Comparison of ENCODE assay signal across 8 cellular contexts in the genomic region with DNA sequence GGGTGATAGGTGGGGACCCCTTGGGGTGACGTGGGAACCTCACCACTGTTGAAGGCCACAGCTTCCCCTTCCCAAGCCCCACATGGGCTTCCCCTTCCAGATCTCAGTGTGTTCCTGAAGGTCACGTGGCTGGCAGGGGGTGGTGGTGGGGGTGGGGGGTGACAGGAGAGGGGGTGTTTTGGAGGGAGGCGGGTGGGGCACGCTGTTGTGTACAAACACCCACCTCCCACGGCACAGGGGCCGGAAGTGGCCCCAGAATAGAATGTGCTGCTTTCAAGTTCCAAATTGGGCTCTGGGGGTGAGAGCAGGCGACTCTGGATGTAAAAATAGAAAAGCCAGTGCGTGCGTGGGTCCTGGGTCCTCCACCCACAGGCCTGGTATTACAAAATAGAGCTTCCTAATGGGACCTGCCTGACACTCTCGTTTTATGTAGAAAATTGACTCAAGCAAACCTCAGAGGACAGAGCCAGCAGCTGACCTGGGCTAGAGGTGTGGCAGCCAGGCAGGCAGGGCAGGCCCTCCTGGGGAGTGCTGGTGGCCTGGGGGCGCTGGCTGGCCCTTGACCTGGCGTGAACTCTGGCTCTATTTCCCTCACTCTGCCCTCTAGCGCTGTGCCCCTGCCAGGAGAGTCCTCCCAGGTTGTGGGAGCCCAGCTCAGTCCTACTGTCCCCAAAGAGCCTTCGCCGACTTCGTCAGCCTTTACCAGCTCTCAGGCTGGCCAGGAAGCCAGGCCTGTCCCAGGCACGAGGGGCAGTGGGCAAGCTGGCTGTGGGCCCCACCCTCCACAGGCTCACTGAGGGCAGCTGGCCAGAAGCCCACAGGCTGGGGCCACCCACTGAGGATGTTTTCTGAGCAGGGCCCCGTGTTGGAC. TPM values are rescaled to one million over a fixed set of nuclear protein-coding genes. Genes with fewer than 3 reads are reported as not detected.
DNase-seq lines count a peak whose midpoint lies in the region; ATAC-seq and TF ChIP-seq lines count a peak whose summit lies in the region.

No MANE protein-coding gene starts in this region.

- H3K79me2 ChIP-seq in mammary epithelial cell (ENCODE audit: insufficient read depth, low read length): no peaks in the 10 kb centered on the region

- CTCF ChIA-PET in RWPE1 (lab: Yijun Ruan, JAX): no interaction called here
- CTCF ChIA-PET in mammary epithelial cell (lab: Charles Lee; ENCODE audit: low non-redundant PET): no interaction called here

- POLR2A ChIA-PET in RWPE1 (lab: Yijun Ruan, JAX; ENCODE audit: low non-redundant PET): no interaction called here

- DNase-seq in RWPE1 (ENCODE audit: low spot score) (no peak), NCI-H2081 (lab: John Stamatoyannopoulos, UW) (no peak), HUDEP-2 (lab: John Stamatoyannopoulos, UW; ENCODE audit: unreplicated experiment in 76 of 76) (no peak), mammary epithelial cell (no peak)
- DNase-seq in effector CD8-positive, alpha-beta T cell (lab: John Stamatoyannopoulos, UW): peak; percentile 22

- BruUV-seq in mammary epithelial cell (replicated peaks; lab: Mats Ljungman, UMichigan): no TSS peak

- H3K27ac ChIP-seq in RWPE1 (peak overlapping the region; percentile 38), skin epidermis (peak overlapping the region in 17 of 21 experiments; percentile 1 to 82 (median 51)), mammary epithelial cell (ENCODE audit: insufficient read depth, low read depth, low read length) (no peak overlapping the region)

- no peaks in the 10 kb centered on the region for H3K36me3 ChIP-seq in mammary epithelial cell (ENCODE audit: insufficient read depth, low read length)

- H3K4me1 ChIP-seq in mammary epithelial cell (ENCODE audit: insufficient read depth, low read length): no peaks in the 10 kb centered on the region

- no peak overlapping the region for H3K4me2 ChIP-seq in mammary epithelial cell (ENCODE audit: insufficient read depth, low read depth, low read length)

- no peaks in the 10 kb centered on the region for H3K9me3 ChIP-seq in mammary epithelial cell (replicated peaks; ENCODE audit: insufficient read depth, low read length)

- 77% methylated on average over 8 of the region's 18 CpGs for WGBS in mammary epithelial cell (ENCODE audit: low coverage, missing lambda C conversion rate)

- no peaks in the 10 kb centered on the region for H3K27me3 ChIP-seq in mammary epithelial cell (ENCODE audit: insufficient read depth, low read length)

- in situ Hi-C loops in mammary epithelial cell (cut with MboI; ENCODE audit: low sequenced_read_pairs in 2 of 2): no loop called here

- H3K4me3 ChIP-seq in skin epidermis (no peak overlapping the region), mammary epithelial cell (replicated peaks in 1 of 3; ENCODE audit: insufficient read depth in 1 of 3, low read depth in 2 of 3, low read length in 3 of 3) (no peak overlapping the region)

- dilution Hi-C loops in mammary epithelial cell (cut with HindIII; ENCODE audit: low sequenced_read_pairs): no loop called here

- H4K20me1 ChIP-seq in mammary epithelial cell (ENCODE audit: insufficient read depth, low read length): no peaks in the 10 kb centered on the region

- no peak overlapping the region for H2AFZ ChIP-seq in mammary epithelial cell (ENCODE audit: low read depth, low read length)

- no peak overlapping the region for H3K9ac ChIP-seq in mammary epithelial cell (ENCODE audit: insufficient read depth, low read length)

- intact Hi-C loops in mammary epithelial cell (cut with micrococcal nuclease): no loop called here

- ATAC-seq in GM18861 (IDR thresholded peaks at IDR 0.05; ENCODE audit: unreplicated experiment): peak; percentile 69
- ATAC-seq in HG02852 (IDR thresholded peaks at IDR 0.05; ENCODE audit: unreplicated experiment): peak; percentile 70

- TF ChIP-seq CTCF in RWPE1 (conservative IDR thresholded peaks at IDR 0.05; ENCODE audit: low read depth): no peak
- no peak for TF ChIP-seq CTCF in mammary epithelial cell (conservative IDR thresholded peaks at IDR 0.05 in 1 of 2, IDR thresholded peaks at IDR 0.05 in 1 of 2; ENCODE audit: extremely low read depth in 1 of 2, insufficient read depth in 1 of 2, low read depth in 1 of 2, low read length in 2 of 2)

RNA-seq across cellular contexts. Expression of a gene that starts 5.4 kb away (rescaled TPM):
- total RNA-seq in mammary epithelial cell: 10 to 100 TPM; 14.4 to 26.7 TPM
- polyA plus RNA-seq in mammary epithelial cell: 8.4 TPM
- polyA minus RNA-seq in mammary epithelial cell: 12.4 TPM

RNA-seq across cellular contexts. Expression of a gene that starts 31.3 kb away (rescaled TPM):
- 10 to 100 TPM; 21.8 to 32.5 TPM for total RNA-seq in mammary epithelial cell
- polyA plus RNA-seq in mammary epithelial cell: 22.9 TPM
- 10.9 TPM for polyA minus RNA-seq in mammary epithelial cell

RNA-seq across cellular contexts. Expression of a gene that starts 56.2 kb away (rescaled TPM):
- 100 to 1,000 TPM; 112 to 167 TPM for total RNA-seq in mammary epithelial cell
- polyA plus RNA-seq in mammary epithelial cell: 94.4 TPM
- 232 TPM for polyA minus RNA-seq in mammary epithelial cell
